Comparison of ENCODE assay signal across 13 cellular contexts in the genomic region with DNA sequence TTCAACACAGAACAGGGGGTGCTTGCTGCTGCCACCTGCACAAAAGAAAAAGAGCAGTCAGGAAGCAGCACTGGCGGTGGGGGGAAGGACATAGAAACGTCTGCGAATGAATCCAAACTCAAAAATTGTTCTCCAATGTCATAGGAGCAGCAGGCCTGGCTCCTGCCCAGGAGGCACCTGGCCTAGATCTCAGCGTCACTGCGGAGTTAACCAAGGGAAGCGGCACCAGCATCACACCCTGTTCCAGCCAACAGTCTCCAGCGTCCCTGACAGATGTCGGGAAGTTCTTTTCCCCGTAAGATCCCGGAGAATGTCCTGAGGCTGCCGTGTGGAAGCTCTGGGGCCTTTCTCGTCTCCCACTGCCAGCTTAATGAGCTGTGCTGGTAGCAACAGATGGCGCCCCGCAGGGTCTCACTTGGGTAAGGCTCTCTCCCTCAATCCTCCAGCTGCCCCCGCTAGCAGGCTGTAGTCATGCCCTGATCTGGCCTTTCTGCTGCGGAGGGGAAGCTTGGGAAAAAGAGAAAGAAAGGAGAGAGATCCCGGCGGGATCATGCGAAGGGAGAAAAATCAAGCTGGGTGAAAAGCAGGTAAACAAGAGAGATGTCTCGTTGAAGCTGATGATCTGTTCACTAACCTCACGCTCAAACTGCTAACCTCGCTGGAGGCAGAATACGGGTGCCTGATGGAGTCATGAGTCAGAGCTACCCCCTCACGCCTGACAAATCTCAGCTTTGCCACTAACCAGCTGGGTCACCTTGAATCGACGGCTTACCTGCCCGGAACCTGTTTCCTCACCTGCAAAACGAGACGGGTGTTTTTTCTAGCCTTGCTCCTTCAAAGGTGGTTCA. TPM values are rescaled to one million over a fixed set of nuclear protein-coding genes. Genes with fewer than 3 reads are reported as not detected.
DNase-seq lines count a peak whose midpoint lies in the region; ATAC-seq and TF ChIP-seq lines count a peak whose summit lies in the region.
"Had no signal": no experiment of that assay in that cellular context is flagged by ENCODE, and none has a peak within 500 bp of the region (broad histone marks: within the 10 kb centered on the region; RNA-seq: fewer than 3 reads in every experiment).

No MANE protein-coding gene starts in this region.

- no peaks in the 10 kb centered on the region for H3K9me3 Mint-ChIP-seq in nephron
- no peaks in the 10 kb centered on the region for H3K9me3 Mint-ChIP-seq in activated T-cell treated with anti-CD3 and anti-CD28 coated beads, Interleukin-2, amount 50 U/mL, for 72 hours
- H3K9me3 Mint-ChIP-seq in activated CD4-positive, alpha-beta T cell treated with anti-CD3 and anti-CD28 coated beads, Interleukin-2, amount 10 ng/mL, durations not matched to agents 24 days and 14 days: no peaks in the 10 kb centered on the region
- H3K9me3 Mint-ChIP-seq: dendritic cell treated with granulocyte-macrophage colony-stimulating factor and Interleukin-4, amounts not matched to agents 40 ng/mL and 50 ng/mL, for 4 days; stimulated activated naive CD8-positive, alpha-beta T cell treated with anti-CD3 and anti-CD28 coated beads, Interleukin-15, amount 100 ng/mL, for 72 hours had no signal

- no peak overlapping the region for H3K4me3 Mint-ChIP-seq in nephron
- H3K4me3 Mint-ChIP-seq in activated T-cell treated with anti-CD3 and anti-CD28 coated beads, Interleukin-2, amount 50 U/mL, for 72 hours: no peak overlapping the region
- no peak overlapping the region for H3K4me3 Mint-ChIP-seq in activated CD4-positive, alpha-beta T cell treated with anti-CD3 and anti-CD28 coated beads, Interleukin-2, amount 10 ng/mL, durations not matched to agents 24 days and 14 days
- H3K4me3 Mint-ChIP-seq: B cell; dendritic cell treated with granulocyte-macrophage colony-stimulating factor and Interleukin-4, amounts not matched to agents 40 ng/mL and 50 ng/mL, for 4 days; stimulated activated naive CD8-positive, alpha-beta T cell treated with anti-CD3 and anti-CD28 coated beads, Interleukin-15, amount 100 ng/mL, for 72 hours had no signal

- peaks cover 10% of the 10 kb centered on the region for H3K27me3 Mint-ChIP-seq in nephron (ENCODE audit: low read depth)
- H3K27me3 Mint-ChIP-seq in activated T-cell treated with anti-CD3 and anti-CD28 coated beads, Interleukin-2, amount 50 U/mL, for 72 hours (ENCODE audit: low read depth): peaks cover 8% of the 10 kb centered on the region
- peaks cover 5% of the 10 kb centered on the region for H3K27me3 Mint-ChIP-seq in activated CD4-positive, alpha-beta T cell treated with anti-CD3 and anti-CD28 coated beads, Interleukin-2, amount 10 ng/mL, durations not matched to agents 24 days and 14 days
- H3K27me3 Mint-ChIP-seq: stimulated activated naive CD8-positive, alpha-beta T cell treated with anti-CD3 and anti-CD28 coated beads, Interleukin-15, amount 100 ng/mL, for 72 hours had no signal

- in situ Hi-C loops in GM13976 (cut with MboI; ENCODE audit: low sequenced_read_pairs, unreplicated experiment) (no loop called here), ACHN (cut with HindIII; ENCODE audit: low pct_ligation_motif_present, low pct_unique_long_range_greater_than_20kb, low sequenced_read_pairs) (no loop called here)

- ATAC-seq in activated T-cell treated with anti-CD3 and anti-CD28 coated beads, Interleukin-2, amount 50 U/mL, for 72 hours (replicated peaks in 1 of 2): no peak
- ATAC-seq: stimulated activated naive CD8-positive, alpha-beta T cell treated with anti-CD3 and anti-CD28 coated beads, Interleukin-15, amount 100 ng/mL, for 72 hours had no signal

- no peak for TF ChIP-seq CTCF in nephron (IDR thresholded peaks at IDR 0.05; ENCODE audit: unreplicated experiment in 3 of 3)
- no peak for TF ChIP-seq CTCF in GM13976 (IDR thresholded peaks at IDR 0.05; ENCODE audit: borderline replicate concordance, control extremely low read depth, extremely low read depth, insufficient read depth, missing control alignments)

- peak overlapping the region; percentile 58 to 84 (median 81) for H3K27ac Mint-ChIP-seq in nephron
- no peak overlapping the region for H3K27ac Mint-ChIP-seq in activated T-cell treated with anti-CD3 and anti-CD28 coated beads, Interleukin-2, amount 50 U/mL, for 72 hours
- H3K27ac Mint-ChIP-seq in activated CD4-positive, alpha-beta T cell treated with anti-CD3 and anti-CD28 coated beads, Interleukin-2, amount 10 ng/mL, durations not matched to agents 24 days and 14 days: no peak overlapping the region
- H3K27ac Mint-ChIP-seq: B cell; dendritic cell treated with granulocyte-macrophage colony-stimulating factor and Interleukin-4, amounts not matched to agents 40 ng/mL and 50 ng/mL, for 4 days; stimulated activated naive CD8-positive, alpha-beta T cell treated with anti-CD3 and anti-CD28 coated beads, Interleukin-15, amount 100 ng/mL, for 72 hours had no signal

- intact Hi-C loops in activated CD4-positive, alpha-beta T cell treated with anti-CD3 and anti-CD28 coated beads, Interleukin-2, amount 10 ng/mL, durations not matched to agents 24 days and 14 days (cut with micrococcal nuclease): no loop called here

- H3K4me1 Mint-ChIP-seq in nephron: peaks cover 71% of the 10 kb centered on the region
- H3K4me1 Mint-ChIP-seq in activated T-cell treated with anti-CD3 and anti-CD28 coated beads, Interleukin-2, amount 50 U/mL, for 72 hours (ENCODE audit: low read depth): no peaks in the 10 kb centered on the region
- H3K4me1 Mint-ChIP-seq in activated CD4-positive, alpha-beta T cell treated with anti-CD3 and anti-CD28 coated beads, Interleukin-2, amount 10 ng/mL, durations not matched to agents 24 days and 14 days: no peaks in the 10 kb centered on the region
- H3K4me1 Mint-ChIP-seq: B cell; stimulated activated naive CD8-positive, alpha-beta T cell treated with anti-CD3 and anti-CD28 coated beads, Interleukin-15, amount 100 ng/mL, for 72 hours had no signal

- no peaks in the 10 kb centered on the region for H3K36me3 Mint-ChIP-seq in nephron (ENCODE audit: low read depth)
- H3K36me3 Mint-ChIP-seq in activated T-cell treated with anti-CD3 and anti-CD28 coated beads, Interleukin-2, amount 50 U/mL, for 72 hours (ENCODE audit: insufficient read depth in 2 of 2): no peaks in the 10 kb centered on the region
- H3K36me3 Mint-ChIP-seq in activated CD4-positive, alpha-beta T cell treated with anti-CD3 and anti-CD28 coated beads, Interleukin-2, amount 10 ng/mL, durations not matched to agents 24 days and 14 days (ENCODE audit: low read depth): no peaks in the 10 kb centered on the region

- peak; percentile 31 for DNase-seq in EL
- DNase-seq in NCI-H2171 treated with DMSO at 0.1 percent for 48 hours (lab: John Stamatoyannopoulos, UW): peak; percentile 99
- DNase-seq in cerebellar cortex (ENCODE audit: low spot score): peak; percentile 92
- DNase-seq in activated T-cell treated with anti-CD3 and anti-CD28 coated beads, Interleukin-2, amount 50 U/mL, for 72 hours: no peak
- no peak for DNase-seq in activated CD4-positive, alpha-beta T cell treated with anti-CD3 and anti-CD28 coated beads, Interleukin-2, amount 10 ng/mL, durations not matched to agents 24 days and 14 days
- no peak for DNase-seq in GM13976 (ENCODE audit: low spot score)
- no peak for DNase-seq in ACHN
- DNase-seq: activated naive CD4-positive, alpha-beta T cell treated with Interleukin-2 at 50 U/mL for 16 hours; stimulated activated naive CD8-positive, alpha-beta T cell treated with anti-CD3 and anti-CD28 coated beads, Interleukin-15, amount 100 ng/mL, for 72 hours; T-helper 2 cell had no signal

RNA-seq across cellular contexts. Expression of a gene that starts 57.4 kb away (rescaled TPM):
- not detected for total RNA-seq in activated T-cell treated with anti-CD3 and anti-CD28 coated beads, Interleukin-2, amount 50 U/mL, for 72 hours
- not detected in 2 replicates for total RNA-seq in activated CD4-positive, alpha-beta T cell treated with anti-CD3 and anti-CD28 coated beads, Interleukin-2, amount 10 ng/mL, durations not matched to agents 24 days and 14 days
- total RNA-seq: B cell had no signal

Comparison
In these comparisons a context has a peak if more than half of its experiments do, and no peak if none do; other contexts are left out.
1. DNase-seq: peak in EL (single experiment), NCI-H2171 treated with DMSO at 0.1 percent for 48 hours (single experiment) and cerebellar cortex (single experiment); none in activated T-cell treated with anti-CD3 and anti-CD28 coated beads, Interleukin-2, amount 50 U/mL, for 72 hours (0 of 2), activated CD4-positive, alpha-beta T cell treated with anti-CD3 and anti-CD28 coated beads, Interleukin-2, amount 10 ng/mL, durations not matched to agents 24 days and 14 days (single experiment), GM13976 (single experiment) and ACHN (single experiment).
2. H3K27ac Mint-ChIP-seq: peak in nephron (3 of 3); none in activated T-cell treated with anti-CD3 and anti-CD28 coated beads, Interleukin-2, amount 50 U/mL, for 72 hours (single experiment) and activated CD4-positive, alpha-beta T cell treated with anti-CD3 and anti-CD28 coated beads, Interleukin-2, amount 10 ng/mL, durations not matched to agents 24 days and 14 days (single experiment).